ENCODE assay signal across 11 cellular contexts in genomic region chr5:73338201-73339126, GRCh38.
DNase-seq lines count a peak whose midpoint lies in the region; ATAC-seq and TF ChIP-seq lines count a peak whose summit lies in the region.
"Had no signal": no experiment of that assay in that cellular context is flagged by ENCODE, and none has a peak within 500 bp of the region (broad histone marks: within the 10 kb centered on the region; RNA-seq: fewer than 3 reads in every experiment).

No MANE protein-coding gene starts in this region.

- peaks cover 13% of the 10 kb centered on the region for H3K27me3 Mint-ChIP-seq in nephron (ENCODE audit: low read depth)

- H3K4me1 Mint-ChIP-seq in nephron: peaks cover 25% of the 10 kb centered on the region

- TF ChIP-seq CTCF in AG10803 (conservative IDR thresholded peaks at IDR 0.05; ENCODE audit: low read length) (no peak), astrocyte of the spinal cord (IDR thresholded peaks at IDR 0.05; ENCODE audit: low read depth, low read length) (no peak), nephron (IDR thresholded peaks at IDR 0.05; ENCODE audit: unreplicated experiment in 3 of 3) (no peak), omental fat pad (IDR thresholded peaks at IDR 0.05) (no peak)

- DNase-seq in AG10803 (ENCODE audit: low read depth): peak; percentile 77
- peak in 2 of 3 experiments; percentile 55 to 80 for DNase-seq in NCI-H1417 (lab: John Stamatoyannopoulos, UW)
- DNase-seq in astrocyte of the spinal cord (ENCODE audit: low read depth, low spot score): peak; percentile 97
- no peak for DNase-seq in epidermal melanocyte (ENCODE audit: insufficient read length, low spot score)
- DNase-seq in T1000 (lab: John Stamatoyannopoulos, UW): no peak
- no peak for DNase-seq in omental fat pad (ENCODE audit: low spot score)
- DNase-seq: Caco-2; stimulated activated CD4-positive, alpha-beta T cell treated with anti-CD3 and anti-CD28 coated beads, Interleukin-1b, Interleukin-23, amount 100 ng/mL, for 48 hours had no signal

- no peaks in the 10 kb centered on the region for H3K36me3 Mint-ChIP-seq in nephron (ENCODE audit: low read depth)
- H3K36me3 Mint-ChIP-seq: IgD-negative memory B cell had no signal

- in situ Hi-C loops in astrocyte of the spinal cord (cut with HindIII; ENCODE audit: low sequenced_read_pairs): no loop called here

- ATAC-seq in HG02973 (IDR thresholded peaks at IDR 0.05; ENCODE audit: unreplicated experiment) (no peak), omental fat pad (ENCODE audit: low FRiP score) (no peak)

- no peak overlapping the region for H3K4me3 ChIP-seq in AG10803 (ENCODE audit: low read length)
- H3K4me3 ChIP-seq in astrocyte of the spinal cord (ENCODE audit: low read depth, low read length): no peak overlapping the region

- peaks cover 1% of the 10 kb centered on the region for H3K9me3 Mint-ChIP-seq in nephron

- peak overlapping the region; percentile 83 to 87 (median 85) for H3K27ac Mint-ChIP-seq in nephron
- H3K27ac Mint-ChIP-seq: IgD-negative memory B cell had no signal

- H3K4me3 Mint-ChIP-seq in nephron: peak overlapping the region; percentile 7 to 19 (median 14)
- H3K4me3 Mint-ChIP-seq: IgD-negative memory B cell had no signal

Comparison
In these comparisons a context has a peak if more than half of its experiments do, and no peak if none do; other contexts are left out.
1. DNase-seq: peak in AG10803 (single experiment), NCI-H1417 (2 of 3) and astrocyte of the spinal cord (single experiment); none in epidermal melanocyte (single experiment), T1000 (single experiment) and omental fat pad (single experiment).